In the genomic region with DNA sequence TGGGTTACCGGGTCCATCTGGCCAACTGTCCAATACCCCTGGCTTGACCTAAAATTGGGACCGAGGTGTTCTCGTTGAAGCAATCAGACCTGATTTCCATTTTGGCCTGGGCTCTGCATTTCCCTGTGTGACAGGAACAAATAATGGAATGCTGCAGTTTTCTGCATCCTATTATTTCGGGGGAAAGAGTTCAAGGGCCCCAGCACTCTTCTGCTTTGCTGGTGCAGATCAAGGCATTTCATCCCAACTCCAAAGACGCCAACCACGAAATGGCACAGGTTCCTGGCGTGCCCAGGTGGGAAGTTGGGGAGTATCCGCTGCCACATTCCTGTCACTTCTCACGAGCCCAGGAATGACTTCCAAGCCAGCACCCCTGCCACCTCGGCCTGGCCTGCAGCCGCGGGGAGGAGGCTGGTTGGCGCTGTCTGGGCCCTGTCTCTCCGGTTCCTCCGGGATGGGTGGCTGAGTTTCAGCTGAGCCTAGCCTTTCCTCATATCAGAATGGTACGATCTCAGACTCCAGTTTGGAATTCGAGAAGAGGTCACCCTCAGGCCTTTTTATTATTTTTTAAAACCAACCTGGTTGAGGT, we compare ENCODE assay signal across 17 cellular contexts. TPM values are rescaled to one million over a fixed set of nuclear protein-coding genes. Genes with fewer than 3 reads are reported as not detected.
DNase-seq lines count a peak whose midpoint lies in the region; ATAC-seq, FAIRE-seq and TF ChIP-seq lines count a peak whose summit lies in the region.
"Had no signal": no experiment of that assay in that cellular context is flagged by ENCODE, and none has a peak within 500 bp of the region (broad histone marks: within the 10 kb centered on the region; RNA-seq: fewer than 3 reads in every experiment).

No MANE protein-coding gene starts in this region.

- H3K4me3 ChIP-seq in right lobe of liver (no peak overlapping the region), HepG2 (replicated peaks in 1 of 3; ENCODE audit: insufficient read depth in 1 of 3, low read depth in 2 of 3, low read length in 3 of 3) (no peak overlapping the region), neuronal stem cell (ENCODE audit: low read length in 2 of 2) (peak overlapping the region in 1 of 2 donors; percentile 1), stomach (no peak overlapping the region)

- no peak for DNase-seq in right lobe of liver
- no peak for DNase-seq in HepG2 (ENCODE audit: low spot score)
- DNase-seq in endothelial cell (ENCODE audit: low spot score): no peak
- DNase-seq in neuronal stem cell (ENCODE audit: low spot score): no peak
- no peak for DNase-seq in stomach
- DNase-seq in activated naive CD4-positive, alpha-beta T cell (lab: John Stamatoyannopoulos, UW): no peak
- DNase-seq in activated CD4-positive, alpha-beta T cell treated with anti-CD3 and anti-CD28 coated beads, Interleukin-2, amount 50 U/mL, for 4 hours: no peak
- DNase-seq: Caco-2; IMR-90; NCI-H1436 treated with DMSO at 0.1 percent for 48 hours; NCI-H2081 treated with DMSO at 0.1 percent for 48 hours; NCI-H2227 treated with DMSO at 0.1 percent for 48 hours; NK-92 treated with Interleukin-12 subunit alpha and Interleukin-12 subunit beta, amount 100 ng/mL, for 24 hours had no signal

- peak overlapping the region; percentile 13 for H3K18ac ChIP-seq in neuronal stem cell (ENCODE audit: low read length)

- ATAC-seq in right lobe of liver (no peak), HepG2 (no peak), HG03469 (IDR thresholded peaks at IDR 0.05; ENCODE audit: unreplicated experiment) (no peak)

- peaks cover 0 to 10% (median 3%) of the 10 kb centered on the region in 4 donors for H3K4me1 ChIP-seq in right lobe of liver
- H3K4me1 ChIP-seq in HepG2 (ENCODE audit: insufficient read depth, low read length): peaks cover 20% of the 10 kb centered on the region
- peaks cover 11 to 14% of the 10 kb centered on the region in 2 donors for H3K4me1 ChIP-seq in neuronal stem cell (ENCODE audit: control insufficient read depth in 2 of 2, insufficient read depth in 1 of 2, low read depth in 1 of 2, low read length in 2 of 2)
- peaks cover 0 to 51% (median 18%) of the 10 kb centered on the region in 4 donors for H3K4me1 ChIP-seq in stomach
- H3K4me1 ChIP-seq: Caco-2 had no signal

- no peaks in the 10 kb centered on the region for H3K27me3 ChIP-seq in right lobe of liver
- no peaks in the 10 kb centered on the region for H3K27me3 ChIP-seq in HepG2 (ENCODE audit: control insufficient read depth in 1 of 2, insufficient read depth in 2 of 2, low read length in 2 of 2)
- no peaks in the 10 kb centered on the region for H3K27me3 ChIP-seq in neuronal stem cell (ENCODE audit: control insufficient read depth in 3 of 3, insufficient read depth in 3 of 3, low read depth in 1 of 3, low read length in 3 of 3)
- H3K27me3 ChIP-seq in stomach: no peaks in the 10 kb centered on the region

- H2AFZ ChIP-seq in HepG2 (ENCODE audit: low read length): no peak overlapping the region
- no peak overlapping the region for H2AFZ ChIP-seq in neuronal stem cell (ENCODE audit: low read length)

- H3K4ac ChIP-seq in neuronal stem cell (ENCODE audit: low read length): no peak overlapping the region

- in situ Hi-C loops in HepG2 (cut with HindIII; ENCODE audit: extremely low pct_ligation_motif_present, low pct_unique_long_range_greater_than_20kb): no loop called here

- no peak for TF ChIP-seq EP300 in HepG2 (IDR thresholded peaks at IDR 0.05; ENCODE audit: low read depth in 2 of 2, low read length in 2 of 2)
- no peak for TF ChIP-seq EP300 in HepG2 (CRISPR knock-in tag; IDR thresholded peaks at IDR 0.05; ENCODE audit: borderline replicate concordance)
- no peak for TF ChIP-seq EP300 in stomach (IDR thresholded peaks at IDR 0.05)

- 66% methylated on average over 10 of the region's 17 CpGs for WGBS in right lobe of liver (ENCODE audit: insufficient coverage, low coverage, low lambda C conversion rate, missing lambda C conversion rate)
- 95% methylated on average over 11 of the region's 17 CpGs for WGBS in HepG2 (ENCODE audit: low lambda C conversion rate)
- no CpG with 5 or more reads among the region's 17 CpGs for WGBS in neuronal stem cell (ENCODE audit: extremely low coverage in 2 of 2, insufficient read length in 2 of 2, insufficient replicate concordance in 1 of 2), 2 donors
- 92 to 97% (median 96%) methylated on average over 17 of the region's 17 CpGs for WGBS in stomach, 5 donors

- H3K14ac ChIP-seq in neuronal stem cell (ENCODE audit: low read length): no peak overlapping the region

- no peaks in the 10 kb centered on the region for H3K36me3 ChIP-seq in right lobe of liver
- peaks cover 6 to 18% of the 10 kb centered on the region in 2 experiments; a peak in 2 of 5 replicates for H3K36me3 ChIP-seq in HepG2 (replicated peaks in 1 of 2; ENCODE audit: control insufficient read depth in 1 of 2, insufficient read depth in 2 of 2, low read length in 2 of 2)
- H3K36me3 ChIP-seq in neuronal stem cell (replicated peaks in 1 of 2; ENCODE audit: control insufficient read depth in 2 of 2, insufficient read depth in 2 of 2, low read length in 2 of 2): peaks cover 0 to 5% of the 10 kb centered on the region in 2 donors
- no peaks in the 10 kb centered on the region for H3K36me3 ChIP-seq in stomach

- H3K9ac ChIP-seq in HepG2 (ENCODE audit: insufficient read depth, low read depth, low read length): no peak overlapping the region
- no peak overlapping the region for H3K9ac ChIP-seq in neuronal stem cell (ENCODE audit: low read depth, low read length, poor library complexity)

- peak overlapping the region; percentile 99 for H3K27ac Mint-ChIP-seq in endothelial cell (ENCODE audit: unreplicated experiment)

- H3K27me3 Mint-ChIP-seq in endothelial cell (ENCODE audit: unreplicated experiment): peaks cover 11% of the 10 kb centered on the region

- BruUV-seq in HepG2 (replicated peaks; lab: Mats Ljungman, UMichigan): no TSS peak

- no peak for TF ChIP-seq POLR2A in right lobe of liver (IDR thresholded peaks at IDR 0.05)
- no peak for TF ChIP-seq POLR2A in HepG2 (IDR thresholded peaks at IDR 0.05; ENCODE audit: insufficient read depth in 1 of 2, low read depth in 2 of 2, low read length in 2 of 2)
- TF ChIP-seq POLR2A in stomach (IDR thresholded peaks at IDR 0.05): no peak

- H2BK120ac ChIP-seq in neuronal stem cell (ENCODE audit: low read depth, low read length): no peak overlapping the region

- no peak for FAIRE-seq in HepG2 (lab: Jason Lieb, UNC)
- FAIRE-seq: A204.1 had no signal

- H3K4me1 Mint-ChIP-seq in endothelial cell (ENCODE audit: unreplicated experiment): peaks cover 82% of the 10 kb centered on the region

- no peak overlapping the region for H3K23ac ChIP-seq in neuronal stem cell (ENCODE audit: low read depth, low read length, poor library complexity)

- no peak overlapping the region for H2BK15ac ChIP-seq in neuronal stem cell (ENCODE audit: low read length)

- no peaks in the 10 kb centered on the region for H3K9me3 ChIP-seq in right lobe of liver
- H3K9me3 ChIP-seq in HepG2 (ENCODE audit: low read length): no peaks in the 10 kb centered on the region
- no peaks in the 10 kb centered on the region for H3K9me3 ChIP-seq in neuronal stem cell (replicated peaks in 1 of 2; ENCODE audit: control insufficient read depth in 2 of 2, insufficient read depth in 1 of 2, low read depth in 1 of 2, low read length in 2 of 2)
- H3K9me3 ChIP-seq in stomach: no peaks in the 10 kb centered on the region
- H3K9me3 ChIP-seq: Caco-2 had no signal

- peaks cover 2% of the 10 kb centered on the region for H3K79me1 ChIP-seq in neuronal stem cell (ENCODE audit: low read depth, low read length)

- H3K79me2 ChIP-seq in HepG2 (ENCODE audit: insufficient read depth, low read length): peaks cover 12% of the 10 kb centered on the region

- no peak overlapping the region for H2BK5ac ChIP-seq in neuronal stem cell (ENCODE audit: low read length)

- no peak overlapping the region for H3K4me2 ChIP-seq in HepG2 (ENCODE audit: low read depth, low read length)
- H3K4me2 ChIP-seq in neuronal stem cell (ENCODE audit: insufficient read depth, low read length, poor library complexity, severe bottlenecking): no peak overlapping the region

- no peak overlapping the region for H3K4me3 Mint-ChIP-seq in endothelial cell (ENCODE audit: unreplicated experiment)

- H3K36me3 Mint-ChIP-seq in endothelial cell (ENCODE audit: low read depth, unreplicated experiment): peaks cover 9% of the 10 kb centered on the region

- no peak overlapping the region for H4K8ac ChIP-seq in neuronal stem cell (ENCODE audit: low read depth, low read length)

- H4K91ac ChIP-seq in neuronal stem cell (ENCODE audit: low read depth, low read length, poor library complexity): no peak overlapping the region

- peak overlapping the region; percentile 16 to 29 (median 16) for H3K27ac ChIP-seq in right lobe of liver
- no peak overlapping the region for H3K27ac ChIP-seq in HepG2 (ENCODE audit: extremely low read length, insufficient read depth, low read length)
- no peak overlapping the region for H3K27ac ChIP-seq in neuronal stem cell (replicated peaks; ENCODE audit: low read length)
- peak overlapping the region in 1 of 5 donors; percentile 24 for H3K27ac ChIP-seq in stomach
- H3K27ac ChIP-seq: C4-2B, RWPE1 had no signal

- H2BK12ac ChIP-seq in neuronal stem cell (ENCODE audit: low read length): no peak overlapping the region

- intact Hi-C loops in right lobe of liver (cut with DNase I): no loop called here
- intact Hi-C loops in HepG2 (cut with micrococcal nuclease; ENCODE audit: unreplicated experiment): no loop called here
- intact Hi-C loops in stomach (cut with DNase I; ENCODE audit: low total_unique reads): no loop called here

- no peak for TF ChIP-seq CTCF in right lobe of liver (IDR thresholded peaks at IDR 0.05)
- TF ChIP-seq CTCF in HepG2 (CRISPR knock-in tag; IDR thresholded peaks at IDR 0.05): no peak
- no peak for TF ChIP-seq CTCF in endothelial cell (IDR thresholded peaks at IDR 0.05; ENCODE audit: unreplicated experiment)
- no peak for TF ChIP-seq CTCF in stomach (IDR thresholded peaks at IDR 0.05)

- POLR2A ChIA-PET in HepG2 (lab: Yijun Ruan, JAX): no interaction called here

- no peak for TF ChIP-seq RAD21 in HepG2 (CRISPR knock-in tag; IDR thresholded peaks at IDR 0.05)

- no peaks in the 10 kb centered on the region for H3K9me3 Mint-ChIP-seq in endothelial cell (ENCODE audit: unreplicated experiment)

- H2AK5ac ChIP-seq in neuronal stem cell (ENCODE audit: low read depth, low read length): no peak overlapping the region

- H4K20me1 ChIP-seq in HepG2 (ENCODE audit: insufficient read depth, low read length): no peaks in the 10 kb centered on the region

- CTCF ChIA-PET in HepG2 (lab: Yijun Ruan, JAX; ENCODE audit: low intra/inter-chr PET ratio, low total read pairs): no interaction called here

RNA-seq across cellular contexts. Expression of gene FAM171A1, which starts 56.5 kb away (rescaled TPM):
- total RNA-seq in right lobe of liver (10 to 100 TPM in 4 of 6 experiments, 1 to 10 TPM in 2; 6.1 to 12.1 (median 10.3) TPM), HepG2 (2016; rRNA removed; fragmentation: Illumina TruSeq; extraction: Trizol) (17.8 and 21.5 TPM in 2 replicates), endothelial cell (ENCODE audit: unreplicated experiment) (113 TPM), stomach (10 to 100 TPM in 4 of 5 donors, 1 to 10 TPM in 1; 1.8 to 98.7 (median 24.6) TPM)
- total RNA-seq in HepG2 (2016; cell fraction: cytosol; rRNA removed; fragmentation: Illumina TruSeq; extraction: Trizol; ENCODE audit: low read depth): 4.7 and 5.7 TPM in 2 replicates
- total RNA-seq in HepG2 (2016; cell fraction: insoluble cytoplasmic fraction; rRNA removed; fragmentation: Illumina TruSeq; extraction: Trizol): 14.6 and 21.5 TPM in 2 replicates
- total RNA-seq in HepG2 (2016; cell fraction: membrane; rRNA removed; fragmentation: Illumina TruSeq; extraction: Trizol): 20.8 and 23.5 TPM in 2 replicates
- total RNA-seq in HepG2 (2016; cell fraction: nucleus; rRNA removed; fragmentation: Illumina TruSeq; extraction: Trizol): 19.2 and 22.3 TPM in 2 replicates
- polyA plus RNA-seq in HepG2 (2011; rRNA removed) (34.7 and 37.7 TPM in 2 replicates), stomach (1 to 10 TPM; 3.1 to 5.5 (median 5.0) TPM)
- 36.5 and 41.2 TPM in 2 replicates for polyA plus RNA-seq in HepG2 (2011; cell fraction: cytosol; rRNA removed)
- polyA plus RNA-seq in HepG2 (2011; cell fraction: nucleus; rRNA removed): 23.9 and 26.3 TPM in 2 replicates
- polyA plus RNA-seq in HepG2 (2012): 30.7 and 50.8 TPM in 2 replicates
- polyA plus RNA-seq in HepG2 (2016; cell fraction: cytosol; fragmentation: Illumina TruSeq; extraction: Trizol; ENCODE audit: low read depth): 4.7 and 5.3 TPM in 2 replicates
- 18.9 and 24.9 TPM in 2 replicates for polyA plus RNA-seq in HepG2 (2016; cell fraction: insoluble cytoplasmic fraction; fragmentation: Illumina TruSeq; extraction: Trizol; ENCODE audit: low read depth)
- 18.3 and 20.8 TPM in 2 replicates for polyA plus RNA-seq in HepG2 (2016; cell fraction: membrane; fragmentation: Illumina TruSeq; extraction: Trizol; ENCODE audit: low read depth)
- polyA plus RNA-seq in HepG2 (2016; cell fraction: nucleus; fragmentation: Illumina TruSeq; extraction: Trizol; ENCODE audit: insufficient read depth, low read depth): 34.1 and 37.6 TPM in 2 replicates
- 0.02 and 41.8 TPM in 2 replicates for polyA minus RNA-seq in HepG2 (2011; rRNA and poly(A)+ RNA removed; ENCODE audit: low replicate concordance)
- 19.1 and 21.5 TPM in 2 replicates for polyA minus RNA-seq in HepG2 (2011; cell fraction: cytosol; rRNA and poly(A)+ RNA removed)
- 13.6 and 15.7 TPM in 2 replicates for polyA minus RNA-seq in HepG2 (2011; cell fraction: nucleus; rRNA and poly(A)+ RNA removed)
- 43.4 TPM for polyA plus RNA-seq in neuronal stem cell (2013, experiment 1 of 2)
- 42.7 TPM for polyA plus RNA-seq in neuronal stem cell (2013, experiment 2 of 2)

Comparison
In these comparisons a context has a peak if more than half of its experiments do, and no peak if none do; other contexts are left out.
1. H3K27ac ChIP-seq: peak in right lobe of liver (3 of 3); none in HepG2 (single experiment) and neuronal stem cell (single experiment).